In genomic region chr1:202009326-202010031, GRCh38 we compare ENCODE assay signal across 8 cellular contexts. TPM values are rescaled to one million over a fixed set of nuclear protein-coding genes. Genes with fewer than 3 reads are reported as not detected.
A peak's percentile ranks its signal among the peaks of the same experiment; 100 is the strongest.
DNase-seq lines count a peak whose midpoint lies in the region; ATAC-seq lines count a peak whose summit lies in the region.

No MANE protein-coding gene starts in this region.

- DNase-seq in EH (ENCODE audit: low read depth): peak; percentile 81
- DNase-seq in NCI-H345 (lab: John Stamatoyannopoulos, UW): peak; percentile 86
- DNase-seq in activated CD4-positive, alpha-beta T cell treated with anti-CD3 and anti-CD28 coated beads for 24 hours (ENCODE audit: low read depth in 2 of 2): peak; percentile 42 to 53
- DNase-seq in dermis blood vessel endothelial cell: peak; percentile 81
- peak; percentile 84 for DNase-seq in left lobe of liver (ENCODE audit: low spot score)
- peak; percentile 69 for DNase-seq in stimulated activated CD4-positive, alpha-beta T cell treated with anti-CD3 and anti-CD28 coated beads, Interleukin-4, amount 100 ng/mL, for 24 hours

- ATAC-seq in HG02970 (IDR thresholded peaks at IDR 0.05; ENCODE audit: low FRiP score, unreplicated experiment): peak; percentile 58
- ATAC-seq in left lobe of liver: peak; percentile 75
- no peak for ATAC-seq in HG02870 (IDR thresholded peaks at IDR 0.05; ENCODE audit: unreplicated experiment)

RNA-seq across cellular contexts. Expression of gene ELF3, which starts 0.9 kb away (rescaled TPM):
- 0.14 and 0.68 TPM in 2 replicates for total RNA-seq in dermis blood vessel endothelial cell
- total RNA-seq in left lobe of liver: 16.2 TPM

RNA-seq across cellular contexts. Expression of gene RNPEP, which starts 27.0 kb away (rescaled TPM):
- total RNA-seq in dermis blood vessel endothelial cell: 43.6 and 68.1 TPM in 2 replicates
- 36.3 TPM for total RNA-seq in left lobe of liver

RNA-seq across cellular contexts. Expression of gene TIMM17A, which starts 54.2 kb away (rescaled TPM):
- total RNA-seq in dermis blood vessel endothelial cell (52.9 and 67.0 TPM in 2 replicates), left lobe of liver (42.0 TPM)

Comparison
In these comparisons a context has a peak if more than half of its experiments do, and no peak if none do; other contexts are left out.
1. RNA of gene ELF3, which starts 0.9 kb away (total RNA-seq): 16.2 TPM in left lobe of liver (single experiment); 0.14 to 0.68 TPM in dermis blood vessel endothelial cell; every median in the first group is over 10 times any median in the second.
2. Peak in every context shown above with its lines, with median percentiles within 50 percentile points of each other: DNase-seq.